23 cellular contexts compared by ENCODE assay signal in the genomic region with DNA sequence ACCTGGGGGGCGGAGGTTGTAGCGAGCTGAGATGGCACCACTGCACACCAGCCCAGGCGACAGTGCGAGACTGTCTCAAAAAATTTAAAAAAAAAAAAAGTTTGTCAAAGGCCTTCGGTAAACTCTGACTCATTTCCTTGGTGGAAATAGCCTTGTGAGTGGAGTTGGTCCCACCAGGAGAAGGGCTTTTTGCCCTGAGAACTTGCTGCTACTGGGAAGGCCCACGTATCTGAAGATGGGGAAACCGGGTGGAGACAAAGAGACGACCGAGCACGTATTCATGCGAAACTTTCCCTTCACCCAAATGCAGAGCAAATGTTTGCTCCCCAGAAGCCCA. TPM values are rescaled to one million over a fixed set of nuclear protein-coding genes. Genes with fewer than 3 reads are reported as not detected.
A peak's percentile ranks its signal among the peaks of the same experiment; 100 is the strongest.
DNase-seq lines count a peak whose midpoint lies in the region; ATAC-seq and TF ChIP-seq lines count a peak whose summit lies in the region.
"Had no signal": no experiment of that assay in that cellular context is flagged by ENCODE, and none has a peak within 500 bp of the region (broad histone marks: within the 10 kb centered on the region; RNA-seq: fewer than 3 reads in every experiment).

No MANE protein-coding gene starts in this region.

- H3K36me3 Mint-ChIP-seq in mesothelial cell of epicardium: peaks cover 2% of the 10 kb centered on the region
- H3K36me3 Mint-ChIP-seq: activated naive CD8-positive, alpha-beta T cell treated with anti-CD3 and anti-CD28 coated beads, Interleukin-2, amount 10 ng/mL, durations not matched to agents 7 days and 5 days had no signal

- peak overlapping the region; percentile 26 for H3K4me2 ChIP-seq in smooth muscle cell

- H3K4me1 ChIP-seq in smooth muscle cell (ENCODE audit: low read depth): peaks cover 8% of the 10 kb centered on the region

- H3K27ac Mint-ChIP-seq in mesothelial cell of epicardium: no peak overlapping the region
- H3K27ac Mint-ChIP-seq: activated naive CD8-positive, alpha-beta T cell treated with anti-CD3 and anti-CD28 coated beads, Interleukin-2, amount 10 ng/mL, durations not matched to agents 7 days and 5 days; CD4-positive, CD25-positive, alpha-beta regulatory T cell; stimulated activated naive CD8-positive, alpha-beta T cell treated with anti-CD3 and anti-CD28 coated beads, Interleukin-15, Interleukin-2, amounts not matched to agents 100 ng/mL and 50 ng/mL, for 24 hours; T-helper 2 cell treated with Interferon-gamma antibody and Interleukin-4, amounts not matched to agents 5 μg/mL and 100 μg/mL, for 36 hours had no signal

- H3K9me3 Mint-ChIP-seq in mesothelial cell of epicardium: no peaks in the 10 kb centered on the region
- H3K9me3 Mint-ChIP-seq: activated naive CD8-positive, alpha-beta T cell treated with anti-CD3 and anti-CD28 coated beads, Interleukin-2, amount 10 ng/mL, durations not matched to agents 7 days and 5 days; brain; CD4-positive, CD25-positive, alpha-beta regulatory T cell; H9; stimulated activated naive CD8-positive, alpha-beta T cell treated with anti-CD3 and anti-CD28 coated beads, Interleukin-15, Interleukin-2, amounts not matched to agents 100 ng/mL and 50 ng/mL, for 24 hours; T-helper 2 cell treated with Interferon-gamma antibody and Interleukin-4, amounts not matched to agents 5 μg/mL and 100 μg/mL, for 36 hours; WTC11 had no signal

- no peaks in the 10 kb centered on the region for H3K27me3 Mint-ChIP-seq in mesothelial cell of epicardium (ENCODE audit: low read depth)
- H3K27me3 Mint-ChIP-seq: stimulated activated naive CD8-positive, alpha-beta T cell treated with anti-CD3 and anti-CD28 coated beads, Interleukin-15, Interleukin-2, amounts not matched to agents 100 ng/mL and 50 ng/mL, for 24 hours had no signal

- H3K27ac ChIP-seq in smooth muscle cell (ENCODE audit: low read depth): no peak overlapping the region

- H2AFZ ChIP-seq in smooth muscle cell (ENCODE audit: low read depth): no peak overlapping the region

- no peak for TF ChIP-seq CTCF in astrocyte of the spinal cord (IDR thresholded peaks at IDR 0.05; ENCODE audit: low read depth, low read length)
- TF ChIP-seq CTCF in fibroblast of mammary gland (conservative IDR thresholded peaks at IDR 0.05; ENCODE audit: control insufficient read depth, insufficient read depth, low read depth, low read length): no peak
- TF ChIP-seq CTCF in smooth muscle cell (IDR thresholded peaks at IDR 0.05; ENCODE audit: borderline replicate concordance, insufficient read depth, poor library complexity, severe bottlenecking): no peak
- no peak for TF ChIP-seq CTCF in mesothelial cell of epicardium (IDR thresholded peaks at IDR 0.05; ENCODE audit: unreplicated experiment)

- H3K4me3 Mint-ChIP-seq in mesothelial cell of epicardium: no peak overlapping the region
- H3K4me3 Mint-ChIP-seq: activated naive CD8-positive, alpha-beta T cell treated with anti-CD3 and anti-CD28 coated beads, Interleukin-2, amount 10 ng/mL, durations not matched to agents 7 days and 5 days; CD4-positive, CD25-positive, alpha-beta regulatory T cell; H9; stimulated activated naive CD8-positive, alpha-beta T cell treated with anti-CD3 and anti-CD28 coated beads, Interleukin-15, Interleukin-2, amounts not matched to agents 100 ng/mL and 50 ng/mL, for 24 hours; T-helper 2 cell treated with Interferon-gamma antibody and Interleukin-4, amounts not matched to agents 5 μg/mL and 100 μg/mL, for 36 hours; WTC11 had no signal

- no peaks in the 10 kb centered on the region for H3K79me2 ChIP-seq in smooth muscle cell (ENCODE audit: low read depth)

- H3K36me3 ChIP-seq in smooth muscle cell (ENCODE audit: low read depth): no peaks in the 10 kb centered on the region

- ATAC-seq in GM18909 (IDR thresholded peaks at IDR 0.05; ENCODE audit: poor library complexity, unreplicated experiment) (no peak), HG02798 (IDR thresholded peaks at IDR 0.05; ENCODE audit: poor library complexity, unreplicated experiment) (no peak)
- ATAC-seq: SK-N-SH treated with all-trans-retinoic acid at 6 μM for 48 hours, WTC11 had no signal

- no peaks in the 10 kb centered on the region for H3K27me3 ChIP-seq in smooth muscle cell (ENCODE audit: low read depth)

- H3K9me3 ChIP-seq in smooth muscle cell (replicated peaks; ENCODE audit: low read depth): no peaks in the 10 kb centered on the region

- H3F3A ChIP-seq in smooth muscle cell (ENCODE audit: low read depth): no peaks in the 10 kb centered on the region

- DNase-seq in GM03348 (ENCODE audit: low spot score): peak; percentile 28
- DNase-seq in astrocyte of the spinal cord (ENCODE audit: low read depth, low spot score): peak; percentile 29
- peak; percentile 60 for DNase-seq in fibroblast of mammary gland (ENCODE audit: low read depth)
- no peak for DNase-seq in smooth muscle cell (lab: John Stamatoyannopoulos, UW; ENCODE audit: unreplicated experiment)
- no peak for DNase-seq in NCI-H526 treated with DMSO at 0.1 percent for 48 hours (lab: John Stamatoyannopoulos, UW)
- DNase-seq in mesothelial cell of epicardium (ENCODE audit: low spot score in 2 of 2, unreplicated experiment in 2 of 2): no peak
- DNase-seq: activated CD4-positive, alpha-beta T cell treated with anti-CD3 and anti-CD28 coated beads, Interleukin-2, amount 50 U/mL, for 4 hours; activated CD8-positive, alpha-beta memory T cell treated with anti-CD3 and anti-CD28 coated beads, Interleukin-2, amount 50 U/mL, for 48 hours; activated naive CD8-positive, alpha-beta T cell treated with anti-CD3 and anti-CD28 coated beads, Interleukin-2, amount 10 ng/mL, durations not matched to agents 7 days and 5 days; CD4-positive, CD25-positive, alpha-beta regulatory T cell; foreskin melanocyte; H9; MM.1S; NCI-H1436 treated with DMSO at 0.1 percent for 48 hours; NCI-H510A treated with DMSO at 0.1 percent for 48 hours; stimulated activated CD4-positive, alpha-beta T cell treated with anti-CD3 and anti-CD28 coated beads, Interleukin-12 subunit alpha, Interleukin-12 subunit beta, amount 100 ng/mL, for 4 hours had no signal

- H4K20me1 ChIP-seq in smooth muscle cell (ENCODE audit: low read depth): no peaks in the 10 kb centered on the region

- H3K4me3 ChIP-seq in astrocyte of the spinal cord (ENCODE audit: low read depth, low read length) (no peak overlapping the region), fibroblast of mammary gland (ENCODE audit: control insufficient read depth, low read depth, low read length) (no peak overlapping the region), smooth muscle cell (no peak overlapping the region)

- in situ Hi-C loops in astrocyte of the spinal cord (cut with HindIII; ENCODE audit: low sequenced_read_pairs): no loop called here

- H3K4me1 Mint-ChIP-seq in mesothelial cell of epicardium: peaks cover 28% of the 10 kb centered on the region
- H3K4me1 Mint-ChIP-seq: activated naive CD8-positive, alpha-beta T cell treated with anti-CD3 and anti-CD28 coated beads, Interleukin-2, amount 10 ng/mL, durations not matched to agents 7 days and 5 days had no signal

- H3K9ac ChIP-seq in smooth muscle cell (ENCODE audit: low read depth): no peak overlapping the region

- WGBS in smooth muscle cell (ENCODE audit: low lambda C conversion rate): 80% methylated on average over 11 of the region's 11 CpGs

RNA-seq across cellular contexts. Expression of gene SLC22A23, which starts 51.7 kb away (rescaled TPM):
- total RNA-seq in smooth muscle cell: 3.6 and 3.8 TPM in 2 replicates
- 1.6 and 2.7 TPM in 2 replicates for polyA plus RNA-seq in smooth muscle cell
- total RNA-seq in mesothelial cell of epicardium: 24.3 to 25.0 TPM (median 24.5 TPM) in 3 replicates

Comparison
In these comparisons a context has a peak if more than half of its experiments do, and no peak if none do; other contexts are left out.
1. DNase-seq: peak in GM03348 (single experiment), astrocyte of the spinal cord (single experiment) and fibroblast of mammary gland (single experiment); none in smooth muscle cell (single experiment), NCI-H526 treated with DMSO at 0.1 percent for 48 hours (single experiment) and mesothelial cell of epicardium (0 of 2).